In genomic region chr3:39381432-39381831, GRCh38 we compare ENCODE assay signal across 20 cellular contexts. TPM values are rescaled to one million over a fixed set of nuclear protein-coding genes. Genes with fewer than 3 reads are reported as not detected.
DNase-seq lines count a peak whose midpoint lies in the region; ATAC-seq and TF ChIP-seq lines count a peak whose summit lies in the region.
"Had no signal": no experiment of that assay in that cellular context is flagged by ENCODE, and none has a peak within 500 bp of the region (broad histone marks: within the 10 kb centered on the region; RNA-seq: fewer than 3 reads in every experiment).

No MANE protein-coding gene starts in this region.

- no peaks in the 10 kb centered on the region for H3K36me3 ChIP-seq in CD4-positive, alpha-beta memory T cell (ENCODE audit: insufficient read depth, low read length)

- POLR2A ChIA-PET in activated CD4-positive, alpha-beta memory T cell treated with anti-CD3 and anti-CD28 coated beads, Interleukin-2, amount 10 ng/mL, durations not matched to agents 7 days and 5 days (lab: Charles Lee): interaction anchor here (1.2 to 1.6 kb wide), 2 partner anchors 25 kb away, joined by 3 to 4 read pairs; partner anchors contain the start of gene RPSA
- POLR2A ChIA-PET in activated CD4-positive, alpha-beta memory T cell treated with anti-CD3 and anti-CD28 coated beads for 36 hours (lab: Charles Lee): no interaction called here
- POLR2A ChIA-PET in CD4-positive, alpha-beta memory T cell (lab: Charles Lee; ENCODE audit: partially characterized antibody): interaction anchor here (1.1 to 1.4 kb wide), 2 partner anchors 11 to 26 kb away, joined by 3 read pairs; no protein-coding TSS in a partner anchor

- no peak overlapping the region for H3K4me3 ChIP-seq in CD4-positive, alpha-beta memory T cell (ENCODE audit: low read length in 2 of 2)
- H3K4me3 ChIP-seq: A549 had no signal

- no peak overlapping the region for H3K4me3 Mint-ChIP-seq in activated CD4-positive, alpha-beta memory T cell treated with anti-CD3 and anti-CD28 coated beads, Interleukin-2, amount 10 ng/mL, durations not matched to agents 7 days and 5 days
- no peak overlapping the region for H3K4me3 Mint-ChIP-seq in activated CD4-positive, alpha-beta memory T cell treated with anti-CD3 and anti-CD28 coated beads for 36 hours
- peak overlapping the region in 1 of 8 donors; percentile 52 for H3K4me3 Mint-ChIP-seq in CD4-positive, alpha-beta memory T cell
- H3K4me3 Mint-ChIP-seq in activated T-helper 2 cell treated with anti-CD3 and anti-CD28 coated beads, Interferon-gamma antibody, Interleukin-2, Interleukin-4, amounts not matched to agents 10 μg/mL and 5 μg/mL and 100 μg/mL, durations not matched to agents 14 hours and 24 hours and 36 hours (ENCODE audit: low read depth): peak overlapping the region; percentile 41
- peak overlapping the region; percentile 38 for H3K4me3 Mint-ChIP-seq in nephron progenitor cell
- no peak overlapping the region for H3K4me3 Mint-ChIP-seq in stimulated activated effector memory CD8-positive, alpha-beta T cell treated with anti-CD3 and anti-CD28 coated beads, Interleukin-12 subunit alpha, Interleukin-12 subunit beta, amount 100 ng/mL, for 72 hours
- H3K4me3 Mint-ChIP-seq: H9 had no signal

- H3K27ac Mint-ChIP-seq in activated CD4-positive, alpha-beta memory T cell treated with anti-CD3 and anti-CD28 coated beads, Interleukin-2, amount 10 ng/mL, durations not matched to agents 7 days and 5 days: peak overlapping the region; percentile 25
- no peak overlapping the region for H3K27ac Mint-ChIP-seq in activated CD4-positive, alpha-beta memory T cell treated with anti-CD3 and anti-CD28 coated beads for 36 hours
- H3K27ac Mint-ChIP-seq in CD4-positive, alpha-beta memory T cell: peak overlapping the region in 4 of 7 donors; percentile 16 to 53 (median 33)
- H3K27ac Mint-ChIP-seq in activated T-helper 2 cell treated with anti-CD3 and anti-CD28 coated beads, Interferon-gamma antibody, Interleukin-2, Interleukin-4, amounts not matched to agents 10 μg/mL and 5 μg/mL and 100 μg/mL, durations not matched to agents 14 hours and 24 hours and 36 hours: peak overlapping the region; percentile 34
- H3K27ac Mint-ChIP-seq in nephron progenitor cell: no peak overlapping the region
- no peak overlapping the region for H3K27ac Mint-ChIP-seq in stimulated activated effector memory CD8-positive, alpha-beta T cell treated with anti-CD3 and anti-CD28 coated beads, Interleukin-12 subunit alpha, Interleukin-12 subunit beta, amount 100 ng/mL, for 72 hours

- H3K9me3 ChIP-seq in CD4-positive, alpha-beta memory T cell (ENCODE audit: control insufficient read depth in 1 of 2, low read length in 2 of 2): no peaks in the 10 kb centered on the region
- H3K9me3 ChIP-seq: A549 had no signal

- H3K4me1 ChIP-seq in CD4-positive, alpha-beta memory T cell (ENCODE audit: insufficient read depth, low read length): peaks cover 32% of the 10 kb centered on the region

- no peak overlapping the region for H3K27ac ChIP-seq in CD4-positive, alpha-beta memory T cell (ENCODE audit: low read depth, low read length)
- H3K27ac ChIP-seq: A549 had no signal

- no peaks in the 10 kb centered on the region for H3K27me3 Mint-ChIP-seq in activated CD4-positive, alpha-beta memory T cell treated with anti-CD3 and anti-CD28 coated beads, Interleukin-2, amount 10 ng/mL, durations not matched to agents 7 days and 5 days
- H3K27me3 Mint-ChIP-seq in activated CD4-positive, alpha-beta memory T cell treated with anti-CD3 and anti-CD28 coated beads for 36 hours: no peaks in the 10 kb centered on the region
- H3K27me3 Mint-ChIP-seq in CD4-positive, alpha-beta memory T cell: no peaks in the 10 kb centered on the region
- H3K27me3 Mint-ChIP-seq in activated T-helper 2 cell treated with anti-CD3 and anti-CD28 coated beads, Interferon-gamma antibody, Interleukin-2, Interleukin-4, amounts not matched to agents 10 μg/mL and 5 μg/mL and 100 μg/mL, durations not matched to agents 14 hours and 24 hours and 36 hours (ENCODE audit: low read depth): no peaks in the 10 kb centered on the region
- H3K27me3 Mint-ChIP-seq in nephron progenitor cell (ENCODE audit: low read depth, poor library complexity): peaks cover 4% of the 10 kb centered on the region

- TF ChIP-seq CTCF in nephron progenitor cell (IDR thresholded peaks at IDR 0.05): no peak

- peaks cover 5% of the 10 kb centered on the region for H3K36me3 Mint-ChIP-seq in activated CD4-positive, alpha-beta memory T cell treated with anti-CD3 and anti-CD28 coated beads, Interleukin-2, amount 10 ng/mL, durations not matched to agents 7 days and 5 days (ENCODE audit: low read depth)
- H3K36me3 Mint-ChIP-seq in activated CD4-positive, alpha-beta memory T cell treated with anti-CD3 and anti-CD28 coated beads for 36 hours: no peaks in the 10 kb centered on the region
- peaks cover under 1 to 12% of the 10 kb centered on the region in 2 donors for H3K36me3 Mint-ChIP-seq in CD4-positive, alpha-beta memory T cell
- peaks cover 16% of the 10 kb centered on the region for H3K36me3 Mint-ChIP-seq in activated T-helper 2 cell treated with anti-CD3 and anti-CD28 coated beads, Interferon-gamma antibody, Interleukin-2, Interleukin-4, amounts not matched to agents 10 μg/mL and 5 μg/mL and 100 μg/mL, durations not matched to agents 14 hours and 24 hours and 36 hours (ENCODE audit: low read depth)
- H3K36me3 Mint-ChIP-seq in nephron progenitor cell (ENCODE audit: low read depth): peaks cover 4% of the 10 kb centered on the region
- peaks cover 14% of the 10 kb centered on the region for H3K36me3 Mint-ChIP-seq in stimulated activated effector memory CD8-positive, alpha-beta T cell treated with anti-CD3 and anti-CD28 coated beads, Interleukin-12 subunit alpha, Interleukin-12 subunit beta, amount 100 ng/mL, for 72 hours

- CTCF ChIA-PET in activated CD4-positive, alpha-beta memory T cell treated with anti-CD3 and anti-CD28 coated beads, Interleukin-2, amount 10 ng/mL, durations not matched to agents 7 days and 5 days (lab: Charles Lee): interaction anchor here (11.7 kb wide), 1 partner anchor 92 kb away, joined by 217 read pairs; no protein-coding TSS in a partner anchor
- CTCF ChIA-PET in activated CD4-positive, alpha-beta memory T cell treated with anti-CD3 and anti-CD28 coated beads for 36 hours (lab: Charles Lee): no interaction called here
- CTCF ChIA-PET in CD4-positive, alpha-beta memory T cell (lab: Charles Lee; ENCODE audit: partially characterized antibody): no interaction called here

- intact Hi-C loops in activated CD4-positive, alpha-beta memory T cell treated with anti-CD3 and anti-CD28 coated beads for 36 hours (cut with micrococcal nuclease): loop anchor here (5.0 kb wide), 1 partner anchor 54 kb away; the partner anchor contains the start of gene CCR8
- intact Hi-C loops in CD4-positive, alpha-beta memory T cell (cut with micrococcal nuclease): loop anchor here (5.0 to 10.0 kb wide), 4 partner anchors 274 to 1143 kb away; partner anchors contain the start of genes EXOG, GORASP1, RPL14 and TTC21A
- intact Hi-C loops in activated T-helper 2 cell treated with anti-CD3 and anti-CD28 coated beads, Interferon-gamma antibody, Interleukin-2, Interleukin-4, amounts not matched to agents 10 μg/mL and 5 μg/mL and 100 μg/mL, durations not matched to agents 14 hours and 24 hours and 36 hours (cut with micrococcal nuclease): loop anchor here (5.0 to 10.0 kb wide), 2 partner anchors 199 to 327 kb away; partner anchors contain the start of genes SCN11A and WDR48

- H3K9me3 Mint-ChIP-seq in activated CD4-positive, alpha-beta memory T cell treated with anti-CD3 and anti-CD28 coated beads, Interleukin-2, amount 10 ng/mL, durations not matched to agents 7 days and 5 days: no peaks in the 10 kb centered on the region
- no peaks in the 10 kb centered on the region for H3K9me3 Mint-ChIP-seq in activated CD4-positive, alpha-beta memory T cell treated with anti-CD3 and anti-CD28 coated beads for 36 hours
- no peaks in the 10 kb centered on the region for H3K9me3 Mint-ChIP-seq in CD4-positive, alpha-beta memory T cell
- H3K9me3 Mint-ChIP-seq in activated T-helper 2 cell treated with anti-CD3 and anti-CD28 coated beads, Interferon-gamma antibody, Interleukin-2, Interleukin-4, amounts not matched to agents 10 μg/mL and 5 μg/mL and 100 μg/mL, durations not matched to agents 14 hours and 24 hours and 36 hours: no peaks in the 10 kb centered on the region
- no peaks in the 10 kb centered on the region for H3K9me3 Mint-ChIP-seq in nephron progenitor cell
- no peaks in the 10 kb centered on the region for H3K9me3 Mint-ChIP-seq in stimulated activated effector memory CD8-positive, alpha-beta T cell treated with anti-CD3 and anti-CD28 coated beads, Interleukin-12 subunit alpha, Interleukin-12 subunit beta, amount 100 ng/mL, for 72 hours
- H3K9me3 Mint-ChIP-seq: H9 had no signal

- H3K4me1 Mint-ChIP-seq in activated CD4-positive, alpha-beta memory T cell treated with anti-CD3 and anti-CD28 coated beads, Interleukin-2, amount 10 ng/mL, durations not matched to agents 7 days and 5 days: peaks cover 48% of the 10 kb centered on the region
- peaks cover 23% of the 10 kb centered on the region for H3K4me1 Mint-ChIP-seq in activated CD4-positive, alpha-beta memory T cell treated with anti-CD3 and anti-CD28 coated beads for 36 hours (ENCODE audit: low read depth)
- H3K4me1 Mint-ChIP-seq in CD4-positive, alpha-beta memory T cell: peaks cover 17 to 44% (median 30%) of the 10 kb centered on the region in 4 donors
- peaks cover 30% of the 10 kb centered on the region for H3K4me1 Mint-ChIP-seq in activated T-helper 2 cell treated with anti-CD3 and anti-CD28 coated beads, Interferon-gamma antibody, Interleukin-2, Interleukin-4, amounts not matched to agents 10 μg/mL and 5 μg/mL and 100 μg/mL, durations not matched to agents 14 hours and 24 hours and 36 hours (ENCODE audit: low read depth)
- peaks cover 36% of the 10 kb centered on the region for H3K4me1 Mint-ChIP-seq in nephron progenitor cell
- H3K4me1 Mint-ChIP-seq in stimulated activated effector memory CD8-positive, alpha-beta T cell treated with anti-CD3 and anti-CD28 coated beads, Interleukin-12 subunit alpha, Interleukin-12 subunit beta, amount 100 ng/mL, for 72 hours: peaks cover 34% of the 10 kb centered on the region

- DNase-seq in activated CD4-positive, alpha-beta memory T cell treated with anti-CD3 and anti-CD28 coated beads, Interleukin-2, amount 10 ng/mL, durations not matched to agents 7 days and 5 days: no peak
- no peak for DNase-seq in activated CD4-positive, alpha-beta memory T cell treated with anti-CD3 and anti-CD28 coated beads for 36 hours
- no peak for DNase-seq in CD4-positive, alpha-beta memory T cell
- DNase-seq in activated T-helper 2 cell treated with anti-CD3 and anti-CD28 coated beads, Interferon-gamma antibody, Interleukin-2, Interleukin-4, amounts not matched to agents 10 μg/mL and 5 μg/mL and 100 μg/mL, durations not matched to agents 14 hours and 24 hours and 36 hours (ENCODE audit: low spot score): no peak
- DNase-seq in nephron progenitor cell: no peak
- DNase-seq in stimulated activated effector memory CD8-positive, alpha-beta T cell treated with anti-CD3 and anti-CD28 coated beads, Interleukin-12 subunit alpha, Interleukin-12 subunit beta, amount 100 ng/mL, for 72 hours (ENCODE audit: low spot score in 2 of 2): no peak
- no peak for DNase-seq in stimulated activated naive CD8-positive, alpha-beta T cell treated with anti-CD3 and anti-CD28 coated beads, Interleukin-15, Interleukin-2, amounts not matched to agents 100 U/mL and 50 U/mL, for 24 hours
- DNase-seq: H9; IMR-90; Karpas-422; NCI-H1105; NCI-H1694; NCI-H2227 treated with DMSO at 0.1 percent for 48 hours; NCI-H69; NK-92 treated with Interleukin-12 subunit alpha and Interleukin-12 subunit beta, amount 100 ng/mL, for 24 hours; SHP77 had no signal

- no peak for ATAC-seq in HG02870 (IDR thresholded peaks at IDR 0.05; ENCODE audit: unreplicated experiment)
- no peak for ATAC-seq in stimulated activated effector memory CD8-positive, alpha-beta T cell treated with anti-CD3 and anti-CD28 coated beads, Interleukin-12 subunit alpha, Interleukin-12 subunit beta, amount 100 ng/mL, for 72 hours
- ATAC-seq in stimulated activated naive CD8-positive, alpha-beta T cell treated with anti-CD3 and anti-CD28 coated beads, Interleukin-15, Interleukin-2, amounts not matched to agents 100 U/mL and 50 U/mL, for 24 hours: no peak
- ATAC-seq: A549 had no signal

- H3K27me3 ChIP-seq in CD4-positive, alpha-beta memory T cell (ENCODE audit: insufficient read depth, low read length): no peaks in the 10 kb centered on the region

RNA-seq across cellular contexts. Expression of gene SLC25A38, which starts 1.7 kb away (rescaled TPM):
- 10 to 100 TPM; 34.2 to 35.8 TPM for total RNA-seq in activated CD4-positive, alpha-beta memory T cell treated with anti-CD3 and anti-CD28 coated beads, Interleukin-2, amount 10 ng/mL, durations not matched to agents 7 days and 5 days
- 10 to 100 TPM; 23.1 to 24.9 TPM for total RNA-seq in activated CD4-positive, alpha-beta memory T cell treated with anti-CD3 and anti-CD28 coated beads for 36 hours
- 10 to 100 TPM; 46.0 to 53.5 TPM for total RNA-seq in CD4-positive, alpha-beta memory T cell
- 10 to 100 TPM; 44.5 to 55.5 TPM for polyA plus RNA-seq in CD4-positive, alpha-beta memory T cell
- 35.5 and 37.5 TPM in 2 replicates for total RNA-seq in activated T-helper 2 cell treated with anti-CD3 and anti-CD28 coated beads, Interferon-gamma antibody, Interleukin-2, Interleukin-4, amounts not matched to agents 10 μg/mL and 5 μg/mL and 100 μg/mL, durations not matched to agents 14 hours and 24 hours and 36 hours

RNA-seq across cellular contexts. Expression of gene RPSA, which starts 25.1 kb away (rescaled TPM):
- 1,000 to 10,000 TPM; 1,345 to 1,384 TPM for total RNA-seq in activated CD4-positive, alpha-beta memory T cell treated with anti-CD3 and anti-CD28 coated beads, Interleukin-2, amount 10 ng/mL, durations not matched to agents 7 days and 5 days
- 1,000 to 10,000 TPM; 2,627 to 2,738 TPM for total RNA-seq in activated CD4-positive, alpha-beta memory T cell treated with anti-CD3 and anti-CD28 coated beads for 36 hours
- 1,000 to 10,000 TPM; 1,582 to 1,688 TPM for total RNA-seq in CD4-positive, alpha-beta memory T cell
- 1,000 to 10,000 TPM; 1,062 to 1,312 TPM for polyA plus RNA-seq in CD4-positive, alpha-beta memory T cell
- 2,053 and 2,074 TPM in 2 replicates for total RNA-seq in activated T-helper 2 cell treated with anti-CD3 and anti-CD28 coated beads, Interferon-gamma antibody, Interleukin-2, Interleukin-4, amounts not matched to agents 10 μg/mL and 5 μg/mL and 100 μg/mL, durations not matched to agents 14 hours and 24 hours and 36 hours

RNA-seq across cellular contexts. Expression of gene CCR8, which starts 51.9 kb away (rescaled TPM):
- 1 to 10 TPM; 7.6 to 7.9 TPM for total RNA-seq in activated CD4-positive, alpha-beta memory T cell treated with anti-CD3 and anti-CD28 coated beads, Interleukin-2, amount 10 ng/mL, durations not matched to agents 7 days and 5 days
- under 1 TPM; 0.48 to 0.51 TPM for total RNA-seq in activated CD4-positive, alpha-beta memory T cell treated with anti-CD3 and anti-CD28 coated beads for 36 hours
- 1 to 10 TPM; 5.3 to 6.9 TPM for total RNA-seq in CD4-positive, alpha-beta memory T cell
- 10 to 100 TPM in 1 of 2 donors, 1 to 10 TPM in 1; 5.6 to 12.3 TPM for polyA plus RNA-seq in CD4-positive, alpha-beta memory T cell
- 11.3 and 12.2 TPM in 2 replicates for total RNA-seq in activated T-helper 2 cell treated with anti-CD3 and anti-CD28 coated beads, Interferon-gamma antibody, Interleukin-2, Interleukin-4, amounts not matched to agents 10 μg/mL and 5 μg/mL and 100 μg/mL, durations not matched to agents 14 hours and 24 hours and 36 hours
- total RNA-seq: HT-29, IMR-90, OCI-LY7 had no signal
- polyA plus RNA-seq: A549, IMR-90 had no signal

Comparison
In these comparisons a context has a peak if more than half of its experiments do, and no peak if none do; other contexts are left out.
1. H3K27ac Mint-ChIP-seq: peak in activated CD4-positive, alpha-beta memory T cell treated with anti-CD3 and anti-CD28 coated beads, Interleukin-2, amount 10 ng/mL, durations not matched to agents 7 days and 5 days (single experiment), CD4-positive, alpha-beta memory T cell (4 of 7) and activated T-helper 2 cell treated with anti-CD3 and anti-CD28 coated beads, Interferon-gamma antibody, Interleukin-2, Interleukin-4, amounts not matched to agents 10 μg/mL and 5 μg/mL and 100 μg/mL, durations not matched to agents 14 hours and 24 hours and 36 hours (single experiment); none in activated CD4-positive, alpha-beta memory T cell treated with anti-CD3 and anti-CD28 coated beads for 36 hours (single experiment), nephron progenitor cell (single experiment) and stimulated activated effector memory CD8-positive, alpha-beta T cell treated with anti-CD3 and anti-CD28 coated beads, Interleukin-12 subunit alpha, Interleukin-12 subunit beta, amount 100 ng/mL, for 72 hours (single experiment).
2. H3K4me3 Mint-ChIP-seq: peak in activated T-helper 2 cell treated with anti-CD3 and anti-CD28 coated beads, Interferon-gamma antibody, Interleukin-2, Interleukin-4, amounts not matched to agents 10 μg/mL and 5 μg/mL and 100 μg/mL, durations not matched to agents 14 hours and 24 hours and 36 hours (single experiment) and nephron progenitor cell (single experiment); none in activated CD4-positive, alpha-beta memory T cell treated with anti-CD3 and anti-CD28 coated beads, Interleukin-2, amount 10 ng/mL, durations not matched to agents 7 days and 5 days (single experiment), activated CD4-positive, alpha-beta memory T cell treated with anti-CD3 and anti-CD28 coated beads for 36 hours (single experiment) and stimulated activated effector memory CD8-positive, alpha-beta T cell treated with anti-CD3 and anti-CD28 coated beads, Interleukin-12 subunit alpha, Interleukin-12 subunit beta, amount 100 ng/mL, for 72 hours (single experiment).